ENCODE assay signal across 17 cellular contexts in genomic region chr4:142435599-142436235, GRCh38.
DNase-seq lines count a peak whose midpoint lies in the region; TF ChIP-seq lines count a peak whose summit lies in the region.
"Had no signal": no experiment of that assay in that cellular context is flagged by ENCODE, and none has a peak within 500 bp of the region (broad histone marks: within the 10 kb centered on the region; RNA-seq: fewer than 3 reads in every experiment).

No MANE protein-coding gene starts in this region.

- H3K27ac Mint-ChIP-seq in activated naive CD4-positive, alpha-beta T cell treated with anti-CD3 and anti-CD28 coated beads, Interleukin-2, amount 10 ng/mL, durations not matched to agents 7 days and 5 days = no peak overlapping the region

- no peak overlapping the region for H2AFZ ChIP-seq in trophoblast cell (ENCODE audit: insufficient read depth, low read length, poor library complexity)

- H2AK5ac ChIP-seq in trophoblast cell (ENCODE audit: low read length) = no peak overlapping the region

- H3K36me3 ChIP-seq in NT2/D1 (ENCODE audit: insufficient read depth, insufficient read length, low read length) (no peaks in the 10 kb centered on the region), trophoblast cell (ENCODE audit: control insufficient read depth in 1 of 2, insufficient read depth in 2 of 2, low read length in 2 of 2) (no peaks in the 10 kb centered on the region), vagina (no peaks in the 10 kb centered on the region)

- H3K4ac ChIP-seq in trophoblast cell (ENCODE audit: low read depth, low read length) = no peak overlapping the region

- no peaks in the 10 kb centered on the region for H3K27me3 ChIP-seq in NT2/D1 (ENCODE audit: insufficient read depth, insufficient read length)
- H3K27me3 ChIP-seq in trophoblast cell (ENCODE audit: insufficient read depth, low read length) = no peaks in the 10 kb centered on the region
- no peaks in the 10 kb centered on the region for H3K27me3 ChIP-seq in vagina
- H3K27me3 ChIP-seq: testis had no signal

- intact Hi-C loops in vagina (cut with DNase I) = no loop called here

- TF ChIP-seq POLR2A in vagina (IDR thresholded peaks at IDR 0.05) = no peak

- H3K4me3 Mint-ChIP-seq in activated naive CD4-positive, alpha-beta T cell treated with anti-CD3 and anti-CD28 coated beads, Interleukin-2, amount 10 ng/mL, durations not matched to agents 7 days and 5 days = no peak overlapping the region
- H3K4me3 Mint-ChIP-seq: activated T-cell treated with anti-CD3 and anti-CD28 coated beads, Interleukin-2, amount 50 U/mL, for 4 hours had no signal

- no peak overlapping the region for H2BK5ac ChIP-seq in trophoblast cell (ENCODE audit: low read depth, low read length, poor library complexity)

- no peak overlapping the region for H4K91ac ChIP-seq in trophoblast cell (ENCODE audit: low read depth, low read length)

- H3K23ac ChIP-seq in trophoblast cell (ENCODE audit: low read length) = no peak overlapping the region

- no peak overlapping the region for H3K4me2 ChIP-seq in trophoblast cell (ENCODE audit: low read length)

- no peaks in the 10 kb centered on the region for H3K27me3 Mint-ChIP-seq in activated naive CD4-positive, alpha-beta T cell treated with anti-CD3 and anti-CD28 coated beads, Interleukin-2, amount 10 ng/mL, durations not matched to agents 7 days and 5 days

- no CpG with 5 or more reads among the region's 8 CpGs for WGBS in trophoblast cell (ENCODE audit: extremely low coverage, insufficient coverage, insufficient read length)

- no peaks in the 10 kb centered on the region for H3K9me3 ChIP-seq in NT2/D1 (ENCODE audit: insufficient read depth, low read length)
- no peaks in the 10 kb centered on the region for H3K9me3 ChIP-seq in trophoblast cell (ENCODE audit: insufficient read depth, low read depth, low read length)
- H3K9me3 ChIP-seq in vagina = no peaks in the 10 kb centered on the region
- H3K9me3 ChIP-seq: testis had no signal

- H3K9ac ChIP-seq in NT2/D1 (ENCODE audit: insufficient read length, low read depth) (no peak overlapping the region), trophoblast cell (ENCODE audit: low read length) (no peak overlapping the region)

- peaks cover 2% of the 10 kb centered on the region for H3K4me1 ChIP-seq in NT2/D1 (ENCODE audit: insufficient read depth, insufficient read length)
- H3K4me1 ChIP-seq in trophoblast cell (ENCODE audit: control insufficient read depth in 1 of 2, insufficient read depth in 2 of 2, low read length in 2 of 2) = peaks cover 10 to 11% of the 10 kb centered on the region in 2 experiments
- no peaks in the 10 kb centered on the region for H3K4me1 ChIP-seq in vagina
- H3K4me1 ChIP-seq: testis had no signal

- H3K18ac ChIP-seq in trophoblast cell (ENCODE audit: low read length) = no peak overlapping the region

- H3K79me1 ChIP-seq in trophoblast cell (ENCODE audit: low read length) = peaks cover 3% of the 10 kb centered on the region

- no peak overlapping the region for H4K12ac ChIP-seq in trophoblast cell (ENCODE audit: low read depth, low read length)

- H3K27ac ChIP-seq in trophoblast cell (ENCODE audit: low read depth, low read length) (no peak overlapping the region), vagina (no peak overlapping the region)
- H3K27ac ChIP-seq: testis had no signal

- peak; percentile 44 for DNase-seq in NCI-H2029 (lab: John Stamatoyannopoulos, UW)
- no peak for DNase-seq in NCI-H2029 treated with DMSO at 0.1 percent for 48 hours (lab: John Stamatoyannopoulos, UW)
- DNase-seq in NT2/D1 (ENCODE audit: low read depth, low spot score) = peak; percentile 60
- DNase-seq in iPS DF 19.7 (ENCODE audit: low read depth, low spot score) = peak; percentile 70
- DNase-seq in trophoblast cell = no peak
- DNase-seq in activated naive CD4-positive, alpha-beta T cell treated with anti-CD3 and anti-CD28 coated beads, Interleukin-2, amount 10 ng/mL, durations not matched to agents 7 days and 5 days = no peak
- no peak for DNase-seq in NCI-H2227 (lab: John Stamatoyannopoulos, UW; ENCODE audit: unreplicated experiment)
- no peak for DNase-seq in vagina (ENCODE audit: extremely low spot score in 2 of 2)
- DNase-seq: 8988T; activated CD4-positive, alpha-beta T cell treated with anti-CD3 and anti-CD28 coated beads, Interleukin-2, amount 50 U/mL, for 48 hours; activated T-cell treated with anti-CD3 and anti-CD28 coated beads, Interleukin-2, amount 50 U/mL, for 4 hours; C1 segment of cervical spinal cord; IMR-90; NCI-H226; stimulated activated CD4-positive, alpha-beta T cell treated with anti-CD3 and anti-CD28 coated beads, Interleukin-4, amount 100 ng/mL, for 1 hour; stimulated activated CD8-positive, alpha-beta memory T cell treated with anti-CD3 and anti-CD28 coated beads, Interleukin-4, amount 100 ng/mL, for 48 hours; testis had no signal

- H3K4me3 ChIP-seq in NT2/D1 (ENCODE audit: insufficient read length, low read depth) = no peak overlapping the region
- H3K4me3 ChIP-seq in trophoblast cell (ENCODE audit: low read depth, low read length) = no peak overlapping the region
- H3K4me3 ChIP-seq in vagina = no peak overlapping the region
- H3K4me3 ChIP-seq: testis had no signal

- H3K4me1 Mint-ChIP-seq in activated naive CD4-positive, alpha-beta T cell treated with anti-CD3 and anti-CD28 coated beads, Interleukin-2, amount 10 ng/mL, durations not matched to agents 7 days and 5 days = peaks cover 6% of the 10 kb centered on the region

- H3K79me2 ChIP-seq in trophoblast cell (ENCODE audit: control insufficient read depth, insufficient read depth, low read length, poor library complexity) = peaks cover 3% of the 10 kb centered on the region

- H3K36me3 Mint-ChIP-seq in activated naive CD4-positive, alpha-beta T cell treated with anti-CD3 and anti-CD28 coated beads, Interleukin-2, amount 10 ng/mL, durations not matched to agents 7 days and 5 days = peaks cover 5% of the 10 kb centered on the region

- CTCF ChIA-PET in activated naive CD4-positive, alpha-beta T cell treated with anti-CD3 and anti-CD28 coated beads, Interleukin-2, amount 10 ng/mL, durations not matched to agents 7 days and 5 days (lab: Charles Lee) = no interaction called here

- no peak overlapping the region for H2BK12ac ChIP-seq in trophoblast cell (ENCODE audit: low read length)

- H2BK120ac ChIP-seq in trophoblast cell (ENCODE audit: insufficient read depth, low read length, poor library complexity) = no peak overlapping the region

- no peak for TF ChIP-seq CTCF in vagina (IDR thresholded peaks at IDR 0.05)

- peak overlapping the region; percentile 26 for H3K14ac ChIP-seq in trophoblast cell (ENCODE audit: low read length)

- H3K9me3 Mint-ChIP-seq in activated naive CD4-positive, alpha-beta T cell treated with anti-CD3 and anti-CD28 coated beads, Interleukin-2, amount 10 ng/mL, durations not matched to agents 7 days and 5 days = peaks cover 4% of the 10 kb centered on the region
- H3K9me3 Mint-ChIP-seq: activated T-cell treated with anti-CD3 and anti-CD28 coated beads, Interleukin-2, amount 50 U/mL, for 4 hours had no signal

- H4K8ac ChIP-seq in trophoblast cell (ENCODE audit: low read depth, low read length) = peak overlapping the region; percentile 35

Comparison
In these comparisons a context has a peak if more than half of its experiments do, and no peak if none do; other contexts are left out.
1. DNase-seq: peak in NCI-H2029 (single experiment), NT2/D1 (single experiment) and iPS DF 19.7 (single experiment); none in NCI-H2029 treated with DMSO at 0.1 percent for 48 hours (single experiment), trophoblast cell (0 of 2), activated naive CD4-positive, alpha-beta T cell treated with anti-CD3 and anti-CD28 coated beads, Interleukin-2, amount 10 ng/mL, durations not matched to agents 7 days and 5 days (single experiment), NCI-H2227 (single experiment) and vagina (0 of 2).